9 cellular contexts compared by ENCODE assay signal in genomic region chr10:100370976-100371706, GRCh38. TPM values are rescaled to one million over a fixed set of nuclear protein-coding genes. Genes with fewer than 3 reads are reported as not detected.
A peak's percentile ranks its signal among the peaks of the same experiment; 100 is the strongest.
DNase-seq lines count a peak whose midpoint lies in the region; ATAC-seq and TF ChIP-seq lines count a peak whose summit lies in the region.
"Had no signal": no experiment of that assay in that cellular context is flagged by ENCODE, and none has a peak within 500 bp of the region (broad histone marks: within the 10 kb centered on the region; RNA-seq: fewer than 3 reads in every experiment).

No MANE protein-coding gene starts in this region.

- peak; percentile 98 for DNase-seq in HT1080 (ENCODE audit: low read depth)
- peak; percentile 73 for DNase-seq in T-helper 2 cell treated with Interferon-gamma antibody and Interleukin-4, amounts not matched to agents 5 μg/mL and 100 μg/mL, for 36 hours (ENCODE audit: low spot score)
- DNase-seq in astrocyte of the cerebellum (ENCODE audit: low read depth): peak; percentile 69
- DNase-seq in hepatocyte (ENCODE audit: low spot score): peak; percentile 92
- peak; percentile 78 for DNase-seq in retinal pigment epithelial cell (ENCODE audit: low read depth)

- H3K4me2 ChIP-seq in hepatocyte: peak overlapping the region; percentile 24

- H3K36me3 ChIP-seq in ACC112 (ENCODE audit: insufficient read depth, low read length) (no peaks in the 10 kb centered on the region), hepatocyte (replicated peaks; ENCODE audit: insufficient read depth, low read depth) (no peaks in the 10 kb centered on the region)

- TF ChIP-seq CTCF in astrocyte of the cerebellum (IDR thresholded peaks at IDR 0.05; ENCODE audit: low read depth, low read length, missing control alignments) (no peak), hepatocyte (IDR thresholded peaks at IDR 0.05; ENCODE audit: poor library complexity) (no peak), retinal pigment epithelial cell (conservative IDR thresholded peaks at IDR 0.05; ENCODE audit: low read depth, low read length) (no peak)

- H3K36me3 Mint-ChIP-seq in T-helper 2 cell treated with Interferon-gamma antibody and Interleukin-4, amounts not matched to agents 5 μg/mL and 100 μg/mL, for 36 hours (ENCODE audit: low read depth): peaks cover 2% of the 10 kb centered on the region

- 26% methylated on average over 12 of the region's 12 CpGs for WGBS in hepatocyte (ENCODE audit: low lambda C conversion rate, missing lambda C conversion rate)

- no peaks in the 10 kb centered on the region for H3K79me2 ChIP-seq in ACC112 (ENCODE audit: control insufficient read depth, insufficient read depth, low read length, unreplicated experiment)
- H3K79me2 ChIP-seq in hepatocyte: peaks cover 8% of the 10 kb centered on the region

- H3K4me3 Mint-ChIP-seq in T-helper 2 cell treated with Interferon-gamma antibody and Interleukin-4, amounts not matched to agents 5 μg/mL and 100 μg/mL, for 36 hours: peak overlapping the region; percentile 69

- H3K27me3 ChIP-seq in ACC112 (ENCODE audit: insufficient read depth, low read length): no peaks in the 10 kb centered on the region
- H3K27me3 ChIP-seq in hepatocyte: no peaks in the 10 kb centered on the region

- peaks cover 30% of the 10 kb centered on the region for H3K4me1 Mint-ChIP-seq in T-helper 2 cell treated with Interferon-gamma antibody and Interleukin-4, amounts not matched to agents 5 μg/mL and 100 μg/mL, for 36 hours (ENCODE audit: low read depth)

- H3K27ac ChIP-seq in ACC112 (ENCODE audit: low read depth, low read length) (peak overlapping the region; percentile 77), hepatocyte (peak overlapping the region; percentile 97)

- in situ Hi-C loops in astrocyte of the cerebellum (cut with HindIII; ENCODE audit: low sequenced_read_pairs): no loop called here

- no peaks in the 10 kb centered on the region for H3K9me2 ChIP-seq in hepatocyte (replicated peaks; ENCODE audit: insufficient read depth)

- peak overlapping the region; percentile 94 for H3K27ac Mint-ChIP-seq in T-helper 2 cell treated with Interferon-gamma antibody and Interleukin-4, amounts not matched to agents 5 μg/mL and 100 μg/mL, for 36 hours

- H3K4me1 ChIP-seq in ACC112 (ENCODE audit: control insufficient read depth, insufficient read depth, low read length, unreplicated experiment) (peaks cover 39% of the 10 kb centered on the region), hepatocyte (ENCODE audit: insufficient read depth) (peaks cover 41% of the 10 kb centered on the region)

- no peaks in the 10 kb centered on the region for H3K9me3 Mint-ChIP-seq in T-helper 2 cell treated with Interferon-gamma antibody and Interleukin-4, amounts not matched to agents 5 μg/mL and 100 μg/mL, for 36 hours

- H3K4me3 ChIP-seq in ACC112 (ENCODE audit: low read depth, low read length) (peak overlapping the region; percentile 44; the same call in 1 of the 2 replicates), astrocyte of the cerebellum (ENCODE audit: low read depth, low read length) (no peak overlapping the region), hepatocyte (no peak overlapping the region), retinal pigment epithelial cell (ENCODE audit: low read length) (no peak overlapping the region)

- ATAC-seq in GM18861 (IDR thresholded peaks at IDR 0.05; ENCODE audit: unreplicated experiment) (no peak), HG03108 (IDR thresholded peaks at IDR 0.05; ENCODE audit: unreplicated experiment) (no peak)

- peak overlapping the region; percentile 63 for H2AFZ ChIP-seq in ACC112 (ENCODE audit: low read length, unreplicated experiment)
- peak overlapping the region; percentile 24 for H2AFZ ChIP-seq in hepatocyte

- no peaks in the 10 kb centered on the region for H3K9me3 ChIP-seq in hepatocyte (ENCODE audit: low read depth)

- no peaks in the 10 kb centered on the region for H3K27me3 Mint-ChIP-seq in T-helper 2 cell treated with Interferon-gamma antibody and Interleukin-4, amounts not matched to agents 5 μg/mL and 100 μg/mL, for 36 hours (ENCODE audit: low read depth)

- no peaks in the 10 kb centered on the region for H4K20me1 ChIP-seq in hepatocyte (ENCODE audit: insufficient read depth, poor library complexity, severe bottlenecking)

RNA-seq across cellular contexts. Expression of gene SCD, which starts 24.1 kb away (rescaled TPM):
- total RNA-seq in HT1080 (2014; rRNA removed; shearing (Covaris generic)): 149 and 198 TPM in 2 replicates
- polyA plus RNA-seq in HT1080 (2015; cell fraction: cytosol; rRNA removed): 182 and 229 TPM in 2 replicates
- 306 and 307 TPM in 2 replicates for polyA plus RNA-seq in HT1080 (2015; cell fraction: nucleus; rRNA removed)
- total RNA-seq in hepatocyte: 589 and 622 TPM in 2 replicates
- 213 and 282 TPM in 2 replicates for polyA plus RNA-seq in hepatocyte

RNA-seq across cellular contexts. Expression of gene PKD2L1, which starts 41.1 kb away (rescaled TPM):
- not detected in 2 replicates for total RNA-seq in HT1080 (2014; rRNA removed; shearing (Covaris generic))
- polyA plus RNA-seq in HT1080 (2015; cell fraction: cytosol; rRNA removed): not detected in 2 replicates
- polyA plus RNA-seq in HT1080 (2015; cell fraction: nucleus; rRNA removed): not detected in 2 replicates
- total RNA-seq in hepatocyte: 0.10 TPM in 1 of 2 replicates, not detected in the other
- 0.88 and 1.9 TPM in 2 replicates for polyA plus RNA-seq in hepatocyte
- total RNA-seq: pulmonary artery endothelial cell had no signal
